8 cellular contexts compared by ENCODE assay signal in genomic region chr17:77423589-77424451, GRCh38.
DNase-seq lines count a peak whose midpoint lies in the region; ATAC-seq and TF ChIP-seq lines count a peak whose summit lies in the region.

No MANE protein-coding gene starts in this region.

- H3K4me1 ChIP-seq in right atrium auricular region = peaks cover 0 to 99% of the 10 kb centered on the region in 2 donors

- no peaks in the 10 kb centered on the region for H3K27me3 ChIP-seq in right atrium auricular region

- CTCF ChIA-PET in HEK293T (lab: Yijun Ruan, JAX) = interaction anchor here (0.6 to 1.1 kb wide), 3 partner anchors 11 to 156 kb away, joined by 3 to 5 read pairs (median 5); no protein-coding TSS in a partner anchor

- H3K27ac ChIP-seq in right atrium auricular region = peak overlapping the region; percentile 77 to 90

- no peaks in the 10 kb centered on the region for H3K36me3 ChIP-seq in right atrium auricular region

- H3K9me3 ChIP-seq in right atrium auricular region = no peaks in the 10 kb centered on the region

- POLR2A ChIA-PET in HEK293T (lab: Yijun Ruan, JAX) = no interaction called here

- ATAC-seq in HG03521 (IDR thresholded peaks at IDR 0.05; ENCODE audit: unreplicated experiment) = no peak
- no peak for ATAC-seq in HG03457 (IDR thresholded peaks at IDR 0.05; ENCODE audit: unreplicated experiment)

- TF ChIP-seq CTCF in right atrium auricular region (IDR thresholded peaks at IDR 0.05) = no peak
- TF ChIP-seq CTCF in retinal pigment epithelial cell (conservative IDR thresholded peaks at IDR 0.05; ENCODE audit: low read depth, low read length) = no peak

- no peak overlapping the region for H3K4me3 ChIP-seq in right atrium auricular region
- H3K4me3 ChIP-seq in retinal pigment epithelial cell (ENCODE audit: low read length) = no peak overlapping the region

- DNase-seq in GM03348 (ENCODE audit: low spot score) (peak; percentile 89), amygdala (lab: John Stamatoyannopoulos, UW) (peak in 48 of 56 donors; percentile 20 to 88 (median 66)), right atrium auricular region (ENCODE audit: low spot score) (peak; percentile 94), retinal pigment epithelial cell (ENCODE audit: low read depth) (peak; percentile 78), HEK293T (ENCODE audit: extremely low spot score) (no peak), OCI-M2 (lab: John Stamatoyannopoulos, UW; ENCODE audit: unreplicated experiment) (no peak)

TF ChIP-seq in HEK293T, 16 proteins besides CTCF, POLR2A, EP300 and RAD21:
- TF ChIP-seq ARNT (IDR thresholded peaks at IDR 0.05) (no peak), TARDBP (IDR thresholded peaks at IDR 0.05) (no peak), SP1 (IDR thresholded peaks at IDR 0.05) (no peak), HDGF (IDR thresholded peaks at IDR 0.05; ENCODE audit: borderline replicate concordance) (no peak), FOXM1 (IDR thresholded peaks at IDR 0.05; ENCODE audit: borderline replicate concordance) (no peak), L3MBTL2 (conservative IDR thresholded peaks at IDR 0.05) (no peak), LEF1 (IDR thresholded peaks at IDR 0.05; ENCODE audit: borderline replicate concordance) (no peak), BHLHE40 (IDR thresholded peaks at IDR 0.05; ENCODE audit: borderline replicate concordance) (no peak), NFRKB (IDR thresholded peaks at IDR 0.05) (no peak), CTBP1 (IDR thresholded peaks at IDR 0.05; ENCODE audit: borderline replicate concordance) (no peak), ELF4 (IDR thresholded peaks at IDR 0.05) (no peak), FOXK2 (IDR thresholded peaks at IDR 0.05) (no peak), FOXA1 (IDR thresholded peaks at IDR 0.05) (no peak), ZNF384 (IDR thresholded peaks at IDR 0.05) (no peak), PKNOX1 (IDR thresholded peaks at IDR 0.05) (no peak), SUZ12 (IDR thresholded peaks at IDR 0.05) (no peak)
TF ChIP-seq in HEK293T: peak in this region for 0.

Comparison
In these comparisons a context has a peak if more than half of its experiments do, and no peak if none do; other contexts are left out.
1. DNase-seq: peak in GM03348 (single experiment), amygdala (48 of 56), right atrium auricular region (single experiment) and retinal pigment epithelial cell (single experiment); none in HEK293T (single experiment) and OCI-M2 (single experiment).